Comparison of ENCODE assay signal across 10 cellular contexts in genomic region chr1:3012511-3013291, GRCh38. TPM values are rescaled to one million over a fixed set of nuclear protein-coding genes. Genes with fewer than 3 reads are reported as not detected.
A peak's percentile ranks its signal among the peaks of the same experiment; 100 is the strongest.
DNase-seq lines count a peak whose midpoint lies in the region; ATAC-seq and TF ChIP-seq lines count a peak whose summit lies in the region.
"Had no signal": no experiment of that assay in that cellular context is flagged by ENCODE, and none has a peak within 500 bp of the region (broad histone marks: within the 10 kb centered on the region; RNA-seq: fewer than 3 reads in every experiment).

No MANE protein-coding gene starts in this region.

- DNase-seq in AG04450 (ENCODE audit: low read depth, low spot score): no peak
- peak; percentile 17 to 45 (median 41) for DNase-seq in activated CD8-positive, alpha-beta memory T cell treated with anti-CD3 and anti-CD28 coated beads for 48 hours (ENCODE audit: low read depth in 2 of 3, low spot score in 2 of 3)
- no peak for DNase-seq in fibroblast of pulmonary artery (ENCODE audit: low read depth)
- no peak for DNase-seq in osteocyte (ENCODE audit: extremely low spot score, unreplicated experiment)
- peak; percentile 68 to 92 for DNase-seq in aorta

- no peaks in the 10 kb centered on the region for H3K4me1 ChIP-seq in HEK293 (ENCODE audit: control insufficient read depth, insufficient read depth, low read length)
- H3K4me1 ChIP-seq in aorta (ENCODE audit: control insufficient read depth in 1 of 2, insufficient read depth in 2 of 2, low read length in 2 of 2): no peaks in the 10 kb centered on the region

- POLR2A ChIA-PET in AG04450 (lab: Yijun Ruan, JAX) (no interaction called here), HEK293 (lab: Yijun Ruan, JAX) (no interaction called here)

- H3K4me3 Mint-ChIP-seq in osteocyte (ENCODE audit: unreplicated experiment): no peak overlapping the region
- H3K4me3 Mint-ChIP-seq: central memory CD8-positive, alpha-beta T cell had no signal

- H3K36me3 ChIP-seq in HEK293 (ENCODE audit: control insufficient read depth in 2 of 2, insufficient read depth in 1 of 2, low read length in 2 of 2) (no peaks in the 10 kb centered on the region), aorta (ENCODE audit: control insufficient read depth in 1 of 2, insufficient read depth in 2 of 2, low read length in 1 of 2) (no peaks in the 10 kb centered on the region)

- H3K27ac Mint-ChIP-seq in osteocyte (ENCODE audit: unreplicated experiment): no peak overlapping the region

- H3K4me1 Mint-ChIP-seq in osteocyte (ENCODE audit: unreplicated experiment): no peaks in the 10 kb centered on the region

- peaks cover 5% of the 10 kb centered on the region for H3K9me3 Mint-ChIP-seq in osteocyte (ENCODE audit: unreplicated experiment)

- H3K27ac ChIP-seq in AG04450 (ENCODE audit: low read depth, low read length) (no peak overlapping the region), HEK293 (ENCODE audit: extremely low read depth, low read depth, low read length) (no peak overlapping the region), aorta (ENCODE audit: low read depth in 1 of 2, low read length in 2 of 2) (no peak overlapping the region)

- WGBS in aorta, 2 donors: 31 to 32% methylated on average over 41 of the region's 41 CpGs

- peak; percentile 27; the same call in 1 of the 2 replicates for TF ChIP-seq CTCF in AG04450 (IDR thresholded peaks at IDR 0.05; ENCODE audit: low read depth, low read length)
- TF ChIP-seq CTCF in HEK293 (tag by site-specific recombination; IDR thresholded peaks at IDR 0.05): peak; percentile 35; the same call in 1 of the 2 replicates
- TF ChIP-seq CTCF in fibroblast of pulmonary artery (IDR thresholded peaks at IDR 0.05; ENCODE audit: low read length, missing control alignments): peak; percentile 21
- peak; percentile 59 for TF ChIP-seq CTCF in osteocyte (IDR thresholded peaks at IDR 0.05)

- no peaks in the 10 kb centered on the region for H3K36me3 Mint-ChIP-seq in osteocyte (ENCODE audit: unreplicated experiment)

- H3K27me3 ChIP-seq in AG04450 (ENCODE audit: control insufficient read depth, insufficient read depth, low read length): no peaks in the 10 kb centered on the region
- H3K27me3 ChIP-seq in aorta (ENCODE audit: control insufficient read depth in 1 of 2, insufficient read depth in 2 of 2, low read length in 1 of 2): no peaks in the 10 kb centered on the region

- H3K9me3 ChIP-seq in AG04450 (ENCODE audit: control insufficient read depth, insufficient read depth, low read length) (peaks cover 68% of the 10 kb centered on the region), HEK293 (ENCODE audit: control insufficient read depth, insufficient read depth, low read depth, low read length) (no peaks in the 10 kb centered on the region), aorta (ENCODE audit: control insufficient read depth, low read length) (no peaks in the 10 kb centered on the region)

- intact Hi-C loops in aorta (cut with DNase I): loop anchor here (5.0 kb wide), 4 partner anchors 55 to 415 kb away; partner anchors contain the start of gene PRDM16 (in 1 of the 2)

- ATAC-seq in aorta (ENCODE audit: low FRiP score): peak; percentile 83
- ATAC-seq in GM18858 (IDR thresholded peaks at IDR 0.05; ENCODE audit: unreplicated experiment): no peak
- ATAC-seq in GM18502 (IDR thresholded peaks at IDR 0.05; ENCODE audit: poor library complexity, unreplicated experiment): no peak

- no peaks in the 10 kb centered on the region for H3K27me3 Mint-ChIP-seq in osteocyte (ENCODE audit: unreplicated experiment)

- H3K4me3 ChIP-seq in AG04450 (ENCODE audit: low read depth, low read length) (no peak overlapping the region), HEK293 (ENCODE audit: low read depth, low read length) (no peak overlapping the region), fibroblast of pulmonary artery (replicated peaks; ENCODE audit: low read depth, low read length) (no peak overlapping the region), aorta (ENCODE audit: low read length in 2 of 2) (no peak overlapping the region)

- CTCF ChIA-PET in AG04450 (lab: Charles Lee) (interaction anchor here (0.6 to 2.6 kb wide), 2 partner anchors 407 to 411 kb away, joined by 3 to 8 read pairs; no protein-coding TSS in a partner anchor), HEK293 (lab: Yijun Ruan, JAX) (interaction anchor here (0.5 to 2.6 kb wide), 20 partner anchors 8 to 1161 kb away, joined by 3 to 22 read pairs (median 4); partner anchors contain the start of gene ACTRT2)

TF ChIP-seq in HEK293, 187 proteins besides CTCF, POLR2A, EP300 and RAD21 (continues in another document):
- no peak for TF ChIP-seq ZNF211 (tag by site-specific recombination; IDR thresholded peaks at IDR 0.05; ENCODE audit: low read depth)
- TF ChIP-seq EGR2 (tag by site-specific recombination; IDR thresholded peaks at IDR 0.05; ENCODE audit: low read depth): 0 out of 2 replicates have a peak, but pooled peaks have one; percentile 11
- TF ChIP-seq ZNF610 (tag by site-specific recombination; IDR thresholded peaks at IDR 0.05; ENCODE audit: borderline replicate concordance): no peak
- no peak for TF ChIP-seq ZNF580 (tag by site-specific recombination; IDR thresholded peaks at IDR 0.05)
- TF ChIP-seq ZFP3 (tag by site-specific recombination; IDR thresholded peaks at IDR 0.05; ENCODE audit: low read depth): no peak
- TF ChIP-seq REPIN1 (tag by site-specific recombination; IDR thresholded peaks at IDR 0.05; ENCODE audit: low read depth): no peak
- TF ChIP-seq ZNF223 (tag by site-specific recombination; IDR thresholded peaks at IDR 0.05): no peak
- TF ChIP-seq IKZF3 (tag by site-specific recombination; IDR thresholded peaks at IDR 0.05): peak; percentile 46; the same call in 1 of the 2 replicates
- no peak for TF ChIP-seq ZNF138 (tag by site-specific recombination; IDR thresholded peaks at IDR 0.05; ENCODE audit: borderline replicate concordance)
- TF ChIP-seq ZNF658 (tag by site-specific recombination; IDR thresholded peaks at IDR 0.05): no peak
- TF ChIP-seq ZFHX2 (tag by site-specific recombination; conservative IDR thresholded peaks at IDR 0.05): no peak
- TF ChIP-seq ZNF26 (tag by site-specific recombination; IDR thresholded peaks at IDR 0.05): no peak
- TF ChIP-seq ZNF830 (tag by site-specific recombination; IDR thresholded peaks at IDR 0.05; ENCODE audit: low read depth): no peak
- TF ChIP-seq GLIS1 (tag by site-specific recombination; IDR thresholded peaks at IDR 0.05): peak; percentile 77
- TF ChIP-seq ZNF426 (tag by site-specific recombination; IDR thresholded peaks at IDR 0.05): no peak
- no peak for TF ChIP-seq ZNF501 (tag by site-specific recombination; IDR thresholded peaks at IDR 0.05)
- TF ChIP-seq ZBTB49 (tag by site-specific recombination; IDR thresholded peaks at IDR 0.05; ENCODE audit: low read depth): no peak
- TF ChIP-seq PRDM1 (tag by site-specific recombination; IDR thresholded peaks at IDR 0.05): no peak

RNA-seq across cellular contexts. Expression of gene ACTRT2, which starts 8.6 kb away (rescaled TPM):
- polyA plus RNA-seq in AG04450 (2011; rRNA removed) (not detected in 2 replicates), aorta (not detected)
- polyA minus RNA-seq in AG04450 (2011; rRNA and poly(A)+ RNA removed): not detected in 2 replicates
- total RNA-seq in osteocyte (not detected in 2 replicates), aorta (not detected)
- total RNA-seq: urinary bladder had no signal
- polyA plus RNA-seq: urinary bladder had no signal

RNA-seq across cellular contexts. Expression of gene PRDM16, which starts 56.3 kb away (rescaled TPM):
- polyA plus RNA-seq in AG04450 (2011; rRNA removed) (0.06 and 0.16 TPM in 2 replicates), aorta (10 to 100 TPM in 1 of 2 donors, 1 to 10 TPM in 1; 5.0 to 21.1 TPM)
- not detected in 2 replicates for polyA minus RNA-seq in AG04450 (2011; rRNA and poly(A)+ RNA removed)
- total RNA-seq in osteocyte (7.1 and 7.4 TPM in 2 replicates), aorta (10 to 100 TPM; 61.9 to 80.7 TPM)

Comparison
In these comparisons a context has a peak if more than half of its experiments do, and no peak if none do; other contexts are left out.
1. DNase-seq: peak in activated CD8-positive, alpha-beta memory T cell treated with anti-CD3 and anti-CD28 coated beads for 48 hours (3 of 3) and aorta (2 of 2); none in AG04450 (single experiment), fibroblast of pulmonary artery (single experiment) and osteocyte (single experiment).
2. Peak in every context shown above with its lines, with median percentiles within 50 percentile points of each other: CTCF ChIP-seq.